ENCODE assay signal across 1 cellular context in the genomic region with DNA sequence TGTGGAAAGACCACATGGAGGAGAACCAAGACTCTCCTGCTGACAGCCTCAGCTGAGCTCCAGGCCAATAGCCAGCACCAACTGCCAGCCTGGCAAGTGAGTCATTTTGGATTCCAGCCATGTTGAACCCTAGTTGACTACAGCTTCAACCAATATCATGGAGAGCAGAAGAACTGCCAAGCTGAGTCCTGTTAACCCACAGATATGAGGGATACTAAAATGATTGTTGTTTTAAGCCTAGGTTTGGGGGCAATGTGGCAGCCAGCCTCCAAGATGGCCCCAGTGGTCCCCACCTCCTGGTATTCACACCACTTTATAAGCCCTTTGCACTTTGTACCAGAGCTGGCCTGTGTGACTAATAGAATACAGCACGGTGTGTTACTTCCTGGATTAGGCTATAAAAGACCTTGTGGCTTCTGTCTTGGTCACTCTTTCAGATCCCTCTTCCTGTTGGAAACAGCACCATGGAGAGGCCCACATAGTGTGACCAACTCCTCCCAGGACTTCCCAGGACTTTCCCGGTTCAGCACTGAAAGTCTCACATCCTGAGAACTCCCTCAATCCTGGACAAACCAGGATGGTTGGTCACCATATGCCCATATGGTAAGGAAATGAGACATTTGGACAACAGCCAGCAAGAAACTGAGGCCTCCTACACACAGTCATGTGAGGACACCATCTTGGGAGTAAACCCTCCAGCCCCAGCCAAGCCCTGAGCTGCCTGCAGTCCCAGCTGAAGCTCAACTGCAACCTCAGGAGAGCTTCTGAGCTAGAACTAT.
TF ChIP-seq lines count a peak whose summit lies in the region.

No MANE protein-coding gene starts in this region.

TF ChIP-seq in K562, 482 proteins besides CTCF, POLR2A, EP300 and RAD21 (continued from another document):
- TF ChIP-seq RFX1 (IDR thresholded peaks at IDR 0.05): no peak
- no peak for TF ChIP-seq CREM (IDR thresholded peaks at IDR 0.05; ENCODE audit: low read depth)
